In the genomic region with DNA sequence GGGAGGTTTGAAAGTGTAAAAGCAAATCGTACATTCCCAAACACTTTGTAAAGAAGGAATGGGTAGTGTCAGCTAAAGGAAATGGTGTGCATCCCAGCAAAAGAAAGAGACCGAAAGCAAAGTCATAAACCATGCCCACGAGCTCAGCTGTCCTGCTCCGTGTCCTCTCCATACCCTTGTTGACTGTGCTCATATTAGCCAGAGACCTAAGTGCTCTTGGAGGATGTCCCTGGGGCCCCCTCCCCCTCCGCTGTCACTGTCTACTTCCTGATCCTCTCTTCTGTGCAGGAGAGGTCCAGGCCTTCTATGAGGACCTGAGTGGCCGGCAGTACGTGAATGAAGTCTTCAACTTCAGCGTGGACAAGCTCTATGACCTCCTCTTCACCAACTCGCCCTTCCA, we compare ENCODE assay signal across 6 cellular contexts. TPM values are rescaled to one million over a fixed set of nuclear protein-coding genes. Genes with fewer than 3 reads are reported as not detected.
"Had no signal": no experiment of that assay in that cellular context is flagged by ENCODE, and none has a peak within 500 bp of the region (broad histone marks: within the 10 kb centered on the region; RNA-seq: fewer than 3 reads in every experiment).

No MANE protein-coding gene starts in this region.

- H3K4me3 ChIP-seq: GM23338, K562 had no signal

- H3K27ac Mint-ChIP-seq: GM23338 had no signal

- DNase-seq: H9, HCEC 1CT, IMR-90 had no signal

- H3K4me3 Mint-ChIP-seq: GM23338, H9 had no signal

- H3K9me3 Mint-ChIP-seq: GM23338, H9 had no signal

- ATAC-seq: GM23338, K562 had no signal

RNA-seq across cellular contexts. Expression of a gene that starts 46.1 kb away (rescaled TPM):
- total RNA-seq: HT-29 had no signal
